15 cellular contexts compared by ENCODE assay signal in the genomic region with DNA sequence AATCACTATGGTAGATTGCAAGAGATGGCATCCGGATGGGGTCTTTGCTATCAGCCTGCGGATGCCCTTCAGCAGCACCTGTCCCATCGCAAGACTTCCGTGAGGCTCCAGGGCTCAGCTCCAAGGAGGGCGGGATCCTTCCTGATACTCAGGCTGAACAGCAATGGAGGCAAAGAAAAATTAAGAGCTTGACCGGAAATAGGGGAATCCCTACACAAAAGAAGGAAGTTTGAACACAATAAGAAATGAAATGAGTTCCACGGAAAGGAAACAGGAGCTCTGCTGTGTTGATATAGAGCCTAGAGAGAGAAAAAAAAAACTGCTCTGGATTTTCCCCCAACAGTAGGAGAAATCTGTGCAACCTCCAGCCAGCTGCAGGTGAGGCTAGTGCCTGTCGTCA.
"Had no signal": no experiment of that assay in that cellular context is flagged by ENCODE, and none has a peak within 500 bp of the region (broad histone marks: within the 10 kb centered on the region; RNA-seq: fewer than 3 reads in every experiment).

No MANE protein-coding gene starts in this region.

- H3K4me1 ChIP-seq: esophagus muscularis mucosa, tibial artery, uterus had no signal

- H3K27ac Mint-ChIP-seq: activated naive CD8-positive, alpha-beta T cell had no signal

- H3K9me3 ChIP-seq: esophagus muscularis mucosa, mucosa of descending colon, tibial artery, uterus had no signal

- ATAC-seq: left colon; naive thymus-derived CD8-positive, alpha-beta T cell had no signal

- H3K27me3 ChIP-seq: brain microvascular endothelial cell, tibial artery, uterus had no signal

- H3K27me3 Mint-ChIP-seq: activated naive CD8-positive, alpha-beta T cell; naive thymus-derived CD8-positive, alpha-beta T cell had no signal

- H3K4me3 Mint-ChIP-seq: activated naive CD8-positive, alpha-beta T cell; naive thymus-derived CD8-positive, alpha-beta T cell had no signal

- H3K4me3 ChIP-seq: esophagus muscularis mucosa, mucosa of descending colon, tibial artery, uterus had no signal

- H3K36me3 ChIP-seq: brain microvascular endothelial cell, esophagus muscularis mucosa, tibial artery, uterus had no signal

- H3K36me3 Mint-ChIP-seq: activated naive CD8-positive, alpha-beta T cell; naive thymus-derived CD8-positive, alpha-beta T cell had no signal

- DNase-seq: activated CD4-positive, alpha-beta T cell treated with anti-CD3 and anti-CD28 coated beads, Interleukin-2, amount 50 U/mL, for 1 hour; activated effector memory CD4-positive, alpha-beta T cell treated with Interleukin-2 at 50 U/mL for 16 hours; activated T-cell treated with anti-CD3 and anti-CD28 coated beads, Interleukin-2, amount 50 U/mL, for 1 hour; amygdala; brain microvascular endothelial cell; cerebellar nuclear complex; foreskin fibroblast; left colon; mucosa of descending colon; naive thymus-derived CD8-positive, alpha-beta T cell; stimulated activated CD4-positive, alpha-beta T cell treated with anti-CD3 and anti-CD28 coated beads, Interleukin-4, amount 100 ng/mL, for 24 hours; tibial artery; uterus had no signal

- H3K27ac ChIP-seq: brain microvascular endothelial cell, esophagus muscularis mucosa, tibial artery, uterus had no signal
